In genomic region chr2:105951390-105951694, GRCh38 we compare ENCODE assay signal across 1 cellular context.
TF ChIP-seq lines count a peak whose summit lies in the region.

No MANE protein-coding gene starts in this region.

TF ChIP-seq in neural cell, 6 proteins besides CTCF, POLR2A, EP300 and RAD21 (continued from another document):
- TF ChIP-seq REST (IDR thresholded peaks at IDR 0.05; ENCODE audit: borderline replicate concordance) (no peak), POLR2AphosphoS5 (IDR thresholded peaks at IDR 0.05) (no peak), EZH2 (IDR thresholded peaks at IDR 0.05; ENCODE audit: borderline replicate concordance, insufficient read depth, low read length, poor library complexity, severe bottlenecking) (no peak), SMC3 (conservative IDR thresholded peaks at IDR 0.05; ENCODE audit: poor library complexity) (no peak), MXI1 (conservative IDR thresholded peaks at IDR 0.05; ENCODE audit: poor library complexity, severe bottlenecking) (no peak)
TF ChIP-seq in neural cell: peak in this region for 0.
